Comparison of ENCODE assay signal across 8 cellular contexts in genomic region chr20:38447251-38447661, GRCh38. TPM values are rescaled to one million over a fixed set of nuclear protein-coding genes. Genes with fewer than 3 reads are reported as not detected.
DNase-seq lines count a peak whose midpoint lies in the region; ATAC-seq and TF ChIP-seq lines count a peak whose summit lies in the region.

No MANE protein-coding gene starts in this region.

- TF ChIP-seq CTCF in CD14-positive monocyte (IDR thresholded peaks at IDR 0.05), result no peak
- no peak for TF ChIP-seq CTCF in OCI-LY7 (conservative IDR thresholded peaks at IDR 0.05; ENCODE audit: low read length)
- no peak for TF ChIP-seq CTCF in epithelial cell of esophagus (IDR thresholded peaks at IDR 0.05; ENCODE audit: insufficient read depth, low read depth, low read length, missing control alignments)
- no peak for TF ChIP-seq CTCF in neural progenitor cell (IDR thresholded peaks at IDR 0.05)

- H3K4me3 ChIP-seq in OCI-LY7 (ENCODE audit: low read depth, low read length, poor library complexity, severe bottlenecking) (peak overlapping the region; percentile 88), epithelial cell of esophagus (ENCODE audit: low read length) (peak overlapping the region; percentile 97), neural progenitor cell (peak overlapping the region; percentile 100)

- H3K9me3 Mint-ChIP-seq in CD14-positive monocyte (no peaks in the 10 kb centered on the region), neural progenitor cell (no peaks in the 10 kb centered on the region)

- DNase-seq in CD14-positive monocyte (ENCODE audit: low spot score) (no peak), OCI-LY7 (ENCODE audit: low spot score) (no peak), epithelial cell of esophagus (ENCODE audit: low read depth) (no peak), neural progenitor cell (ENCODE audit: low spot score) (peak; percentile 28), OCI-M1 (lab: John Stamatoyannopoulos, UW) (no peak)
- DNase-seq in stimulated activated CD4-positive, alpha-beta T cell treated with anti-CD3 and anti-CD28 coated beads, Interleukin-4, amount 100 ng/mL, for 24 hours, result no peak

- H3F3A ChIP-seq in neural progenitor cell (ENCODE audit: low read depth), result peaks cover 3% of the 10 kb centered on the region

- BruUV-seq in OCI-LY7 (replicated peaks; lab: Mats Ljungman, UMichigan), result TSS peak; percentile 81

- CTCF ChIA-PET in OCI-LY7 (lab: Charles Lee; ENCODE audit: unreplicated experiment), result interaction anchor here (0.6 to 1.7 kb wide), 3 partner anchors 12 to 236 kb away, joined by 3 to 10 read pairs (median 5); partner anchors contain the start of genes RALGAPB and SNHG17

- no peaks in the 10 kb centered on the region for H3K9me2 ChIP-seq in OCI-LY7 (ENCODE audit: insufficient read depth, low read length)

- peaks cover 26 to 33% of the 10 kb centered on the region in 2 donors for H3K36me3 Mint-ChIP-seq in CD14-positive monocyte
- H3K36me3 Mint-ChIP-seq in neural progenitor cell, result peaks cover 21% of the 10 kb centered on the region

- intact Hi-C loops in CD14-positive monocyte (cut with micrococcal nuclease) (loop anchor here in 1 of 2 donors (5.0 kb wide), 1 partner anchor 415 kb away; the partner anchor contains the start of genes RPRD1B and TTI1), OCI-LY7 (cut with micrococcal nuclease; ENCODE audit: unreplicated experiment) (loop anchor here (10.0 kb wide), 1 partner anchor 518 kb away; the partner anchor contains the start of gene DHX35)

- H3K79me2 ChIP-seq in OCI-LY7 (ENCODE audit: insufficient read depth, low read depth, low read length) (peaks cover 14% of the 10 kb centered on the region; the same call in 1 of the 2 replicates), neural progenitor cell (ENCODE audit: low read depth) (peaks cover 22% of the 10 kb centered on the region)

- H3K36me3 ChIP-seq in OCI-LY7 (ENCODE audit: insufficient read depth, low read length) (peaks cover 33% of the 10 kb centered on the region), neural progenitor cell (no peaks in the 10 kb centered on the region)

- peaks cover 22% of the 10 kb centered on the region for H3K4me1 Mint-ChIP-seq in CD14-positive monocyte
- peaks cover 26% of the 10 kb centered on the region for H3K4me1 Mint-ChIP-seq in neural progenitor cell

- peak overlapping the region; percentile 98 for H3K9ac ChIP-seq in neural progenitor cell

- H3K4me1 ChIP-seq in OCI-LY7 (ENCODE audit: insufficient read depth, low read length, poor library complexity, severe bottlenecking) (peaks cover 24% of the 10 kb centered on the region), neural progenitor cell (peaks cover 8% of the 10 kb centered on the region)

- H3K27ac Mint-ChIP-seq in CD14-positive monocyte, result peak overlapping the region in 5 of 7 donors; percentile 41 to 87 (median 67)
- H3K27ac Mint-ChIP-seq in neural progenitor cell, result peak overlapping the region; percentile 50

- H4K20me1 ChIP-seq in OCI-LY7 (ENCODE audit: insufficient read depth, low read length), result no peaks in the 10 kb centered on the region
- H4K20me1 ChIP-seq in neural progenitor cell (ENCODE audit: low read depth), result no peaks in the 10 kb centered on the region

- H2AFZ ChIP-seq in OCI-LY7 (ENCODE audit: low read length) (no peak overlapping the region), neural progenitor cell (replicated peaks) (no peak overlapping the region)

- POLR2A ChIA-PET in OCI-LY7 (lab: Charles Lee), result interaction anchor here (0.8 to 2.8 kb wide), 4 partner anchors 9 to 25 kb away, joined by 3 to 27 read pairs (median 16); partner anchors contain the start of genes RALGAPB and SNHG17

- H3K9me3 ChIP-seq in OCI-LY7 (ENCODE audit: low read length) (no peaks in the 10 kb centered on the region), neural progenitor cell (ENCODE audit: low read depth) (no peaks in the 10 kb centered on the region)

- H3K27me3 Mint-ChIP-seq in CD14-positive monocyte (ENCODE audit: low read depth in 3 of 3), result peaks cover 3 to 10% (median 9%) of the 10 kb centered on the region in 3 donors
- peaks cover 6% of the 10 kb centered on the region for H3K27me3 Mint-ChIP-seq in neural progenitor cell (ENCODE audit: insufficient read depth, low read depth)

- H3K4me3 Mint-ChIP-seq in CD14-positive monocyte (peak overlapping the region; percentile 79 to 84), neural progenitor cell (peak overlapping the region; percentile 90)

- H3K27ac ChIP-seq in OCI-LY7 (ENCODE audit: low read depth, low read length, poor library complexity, severe bottlenecking) (peak overlapping the region; percentile 69), neural progenitor cell (no peak overlapping the region)

- ATAC-seq in GM19397 (IDR thresholded peaks at IDR 0.05; ENCODE audit: unreplicated experiment) (no peak), HG02588 (IDR thresholded peaks at IDR 0.05; ENCODE audit: unreplicated experiment) (no peak)

- H3K4me2 ChIP-seq in OCI-LY7 (ENCODE audit: low read length), result peak overlapping the region; percentile 82
- H3K4me2 ChIP-seq in neural progenitor cell, result peak overlapping the region; percentile 99

- no peaks in the 10 kb centered on the region for H3K27me3 ChIP-seq in neural progenitor cell

RNA-seq across cellular contexts. Expression of gene SNHG17, which starts 12.1 kb away (rescaled TPM):
- 10 to 100 TPM; 10.1 to 29.2 TPM for polyA plus RNA-seq in CD14-positive monocyte
- 30.0 and 49.1 TPM in 2 replicates for total RNA-seq in OCI-LY7 (2014; rRNA removed; shearing (Covaris generic))
- total RNA-seq in OCI-LY7 (2022), result 96.3 and 111 TPM in 2 replicates
- total RNA-seq in neural progenitor cell (ENCODE audit: low replicate concordance), result 8.0 and 12.8 TPM in 2 replicates

RNA-seq across cellular contexts. Expression of gene RALGAPB, which starts 25.4 kb away (rescaled TPM):
- polyA plus RNA-seq in CD14-positive monocyte, result 1 to 10 TPM; 4.7 to 6.1 TPM
- 19.0 and 20.9 TPM in 2 replicates for total RNA-seq in OCI-LY7 (2014; rRNA removed; shearing (Covaris generic))
- 40.0 and 42.9 TPM in 2 replicates for total RNA-seq in OCI-LY7 (2022)
- total RNA-seq in neural progenitor cell (ENCODE audit: low replicate concordance), result 27.3 and 39.1 TPM in 2 replicates
